Comparison of ENCODE assay signal across 8 cellular contexts in genomic region chr13:39038569-39038898, GRCh38. TPM values are rescaled to one million over a fixed set of nuclear protein-coding genes. Genes with fewer than 3 reads are reported as not detected.
DNase-seq lines count a peak whose midpoint lies in the region; ATAC-seq and TF ChIP-seq lines count a peak whose summit lies in the region.

No MANE protein-coding gene starts in this region.

- H3K36me3 Mint-ChIP-seq in activated naive CD8-positive, alpha-beta T cell treated with anti-CD3 and anti-CD28 coated beads, Interleukin-2, amount 50 U/mL, for 24 hours (ENCODE audit: low read depth), result peaks cover 23% of the 10 kb centered on the region

- H3K36me3 ChIP-seq in Peyer's patch (no peaks in the 10 kb centered on the region), iPS-15b (ENCODE audit: control insufficient read depth, insufficient read depth, low read length) (no peaks in the 10 kb centered on the region)

- peak overlapping the region; percentile 48 for H3K9ac ChIP-seq in iPS-15b (ENCODE audit: low read depth, low read length)

- DNase-seq in NCI-H82 treated with DMSO at 0.1 percent for 48 hours (lab: John Stamatoyannopoulos, UW; ENCODE audit: unreplicated experiment) (peak; percentile 60), NCI-H82 (lab: John Stamatoyannopoulos, UW) (no peak), Peyer's patch (peak in 2 of 3 donors; percentile 44 to 58), globus pallidus (ENCODE audit: low spot score) (no peak)
- DNase-seq in activated naive CD8-positive, alpha-beta T cell treated with anti-CD3 and anti-CD28 coated beads, Interleukin-2, amount 50 U/mL, for 24 hours, result peak; percentile 60
- DNase-seq in stimulated activated CD4-positive, alpha-beta T cell treated with anti-CD3 and anti-CD28 coated beads, Interleukin-1b, Interleukin-23, amount 100 ng/mL, for 4 hours (ENCODE audit: low read depth in 2 of 2), result peak; percentile 19 to 22

- H3K4me3 ChIP-seq in Peyer's patch, result peak overlapping the region; percentile 61 to 94 (median 90)
- H3K4me3 ChIP-seq in iPS-15b (ENCODE audit: low read depth, low read length), result peak overlapping the region; percentile 84

- TF ChIP-seq CTCF in Peyer's patch (IDR thresholded peaks at IDR 0.05), result no peak

- H3K27ac Mint-ChIP-seq in activated naive CD8-positive, alpha-beta T cell treated with anti-CD3 and anti-CD28 coated beads, Interleukin-2, amount 50 U/mL, for 24 hours, result peak overlapping the region; percentile 98

- H3K4me3 Mint-ChIP-seq in activated naive CD8-positive, alpha-beta T cell treated with anti-CD3 and anti-CD28 coated beads, Interleukin-2, amount 50 U/mL, for 24 hours, result peak overlapping the region; percentile 91

- no peaks in the 10 kb centered on the region for H3K27me3 Mint-ChIP-seq in activated naive CD8-positive, alpha-beta T cell treated with anti-CD3 and anti-CD28 coated beads, Interleukin-2, amount 50 U/mL, for 24 hours

- H3K4me1 ChIP-seq in Peyer's patch (peaks cover 0 to 29% (median 4%) of the 10 kb centered on the region in 4 donors), iPS-15b (ENCODE audit: control insufficient read depth, insufficient read depth, low read length) (peaks cover 5% of the 10 kb centered on the region)

- H3K27me3 ChIP-seq in Peyer's patch (no peaks in the 10 kb centered on the region), iPS-15b (ENCODE audit: control insufficient read depth, insufficient read depth, low read length) (no peaks in the 10 kb centered on the region)

- H3K9me3 ChIP-seq in Peyer's patch, result no peaks in the 10 kb centered on the region
- no peaks in the 10 kb centered on the region for H3K9me3 ChIP-seq in iPS-15b (ENCODE audit: control insufficient read depth, insufficient read depth, low read length)

- no peaks in the 10 kb centered on the region for H3K9me3 Mint-ChIP-seq in activated naive CD8-positive, alpha-beta T cell treated with anti-CD3 and anti-CD28 coated beads, Interleukin-2, amount 50 U/mL, for 24 hours

- no peak for TF ChIP-seq POLR2A in Peyer's patch (IDR thresholded peaks at IDR 0.05)

- H3K27ac ChIP-seq in Peyer's patch, result peak overlapping the region; percentile 81 to 91 (median 88)

- H3K4me1 Mint-ChIP-seq in activated naive CD8-positive, alpha-beta T cell treated with anti-CD3 and anti-CD28 coated beads, Interleukin-2, amount 50 U/mL, for 24 hours, result peaks cover 52% of the 10 kb centered on the region

- ATAC-seq in HG02943 (IDR thresholded peaks at IDR 0.05; ENCODE audit: low read depth, unreplicated experiment), result peak; percentile 35
- peak; percentile 68 for ATAC-seq in activated naive CD8-positive, alpha-beta T cell treated with anti-CD3 and anti-CD28 coated beads, Interleukin-2, amount 50 U/mL, for 24 hours

RNA-seq across cellular contexts. Expression of gene NHLRC3, which starts 0.3 kb away (rescaled TPM):
- 10 to 100 TPM; 11.6 to 25.5 (median 20.9) TPM for total RNA-seq in Peyer's patch

RNA-seq across cellular contexts. Expression of gene PROSER1, which starts 0.6 kb away (rescaled TPM):
- 10 to 100 TPM; 36.5 to 84.2 (median 43.0) TPM for total RNA-seq in Peyer's patch

RNA-seq across cellular contexts. Expression of gene STOML3, which starts 47.9 kb away (rescaled TPM):
- total RNA-seq in Peyer's patch, result not detected

Comparison
In these comparisons a context has a peak if more than half of its experiments do, and no peak if none do; other contexts are left out.
1. DNase-seq: peak in NCI-H82 treated with DMSO at 0.1 percent for 48 hours (single experiment), Peyer's patch (2 of 3), activated naive CD8-positive, alpha-beta T cell treated with anti-CD3 and anti-CD28 coated beads, Interleukin-2, amount 50 U/mL, for 24 hours (single experiment) and stimulated activated CD4-positive, alpha-beta T cell treated with anti-CD3 and anti-CD28 coated beads, Interleukin-1b, Interleukin-23, amount 100 ng/mL, for 4 hours (2 of 2); none in NCI-H82 (single experiment) and globus pallidus (single experiment).